1 cellular context compared by ENCODE assay signal in the genomic region with DNA sequence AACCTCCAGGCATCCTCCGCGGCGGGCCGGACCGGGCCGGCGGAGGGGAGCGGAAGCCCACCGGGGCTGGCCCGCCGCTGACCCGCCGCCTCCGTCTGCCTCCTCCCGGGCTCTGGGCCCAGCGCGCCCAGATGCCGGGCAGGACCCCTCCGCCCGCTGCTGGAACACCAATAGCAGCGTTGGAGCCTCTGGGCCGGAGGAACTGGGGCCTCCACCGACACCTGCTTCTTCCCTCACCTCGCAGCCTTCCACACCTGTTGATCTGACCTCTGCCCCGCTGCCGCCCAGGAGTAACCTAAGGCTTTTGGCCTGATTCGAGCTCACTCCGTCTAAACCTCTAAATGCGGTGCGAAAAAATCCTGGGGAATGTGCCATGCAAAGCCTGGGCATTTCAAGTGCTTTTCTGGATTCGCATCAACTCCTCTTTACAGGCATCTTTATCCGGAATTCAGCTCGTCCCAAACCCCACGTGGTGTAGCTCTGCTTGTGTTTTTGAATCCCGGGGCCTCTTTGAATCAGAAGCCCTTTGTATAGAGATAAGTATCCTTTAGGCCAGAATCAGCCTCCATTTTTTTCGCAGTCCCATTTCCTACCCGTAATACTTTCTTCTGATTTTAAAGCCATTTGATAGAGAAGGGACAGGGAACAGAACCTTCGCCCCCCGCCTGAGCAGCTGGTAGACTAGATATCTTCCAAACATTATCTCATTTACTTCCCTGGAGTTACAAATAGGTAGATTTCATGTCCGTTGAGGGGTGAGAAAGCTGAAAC.
A peak's percentile ranks its signal among the peaks of the same experiment; 100 is the strongest.
TF ChIP-seq lines count a peak whose summit lies in the region.

No MANE protein-coding gene starts in this region.

TF ChIP-seq in HepG2, 621 proteins besides CTCF, POLR2A, EP300 and RAD21 (continued from another document and continues in another):
- TF ChIP-seq, protein P1, sequence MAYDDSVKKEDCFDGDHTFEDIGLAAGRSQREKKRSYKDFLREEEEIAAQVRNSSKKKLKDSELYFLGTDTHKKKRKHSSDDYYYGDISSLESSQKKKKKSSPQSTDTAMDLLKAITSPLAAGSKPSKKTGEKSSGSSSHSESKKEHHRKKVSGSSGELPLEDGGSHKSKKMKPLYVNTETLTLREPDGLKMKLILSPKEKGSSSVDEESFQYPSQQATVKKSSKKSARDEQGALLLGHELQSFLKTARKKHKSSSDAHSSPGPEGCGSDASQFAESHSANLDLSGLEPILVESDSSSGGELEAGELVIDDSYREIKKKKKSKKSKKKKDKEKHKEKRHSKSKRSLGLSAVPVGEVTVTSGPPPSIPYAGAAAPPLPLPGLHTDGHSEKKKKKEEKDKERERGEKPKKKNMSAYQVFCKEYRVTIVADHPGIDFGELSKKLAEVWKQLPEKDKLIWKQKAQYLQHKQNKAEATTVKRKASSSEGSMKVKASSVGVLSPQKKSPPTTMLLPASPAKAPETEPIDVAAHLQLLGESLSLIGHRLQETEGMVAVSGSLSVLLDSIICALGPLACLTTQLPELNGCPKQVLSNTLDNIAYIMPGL (CRISPR knock-in tag; IDR thresholded peaks at IDR 0.05; ENCODE audit: borderline replicate concordance in 1 of 2, low read depth in 1 of 2) = peak in 1 of 2 experiments; percentile 6; a peak in 1 of 4 replicates
- TF ChIP-seq CAMTA2 (CRISPR knock-in tag; IDR thresholded peaks at IDR 0.05; ENCODE audit: borderline replicate concordance) (no peak), ZNF451 (CRISPR knock-in tag; IDR thresholded peaks at IDR 0.05) (no peak), BHLHE40 (IDR thresholded peaks at IDR 0.05; ENCODE audit: low read length) (no peak), STAT5B (CRISPR knock-in tag; IDR thresholded peaks at IDR 0.05) (no peak), RBAK (CRISPR knock-in tag; IDR thresholded peaks at IDR 0.05) (no peak), ZNF737 (CRISPR knock-in tag; IDR thresholded peaks at IDR 0.05; ENCODE audit: borderline replicate concordance) (no peak), ZNF557 (CRISPR knock-in tag; IDR thresholded peaks at IDR 0.05) (no peak), HMG20B (CRISPR knock-in tag; conservative IDR thresholded peaks at IDR 0.05) (no peak), REL (CRISPR knock-in tag; conservative IDR thresholded peaks at IDR 0.05) (no peak), ZNF10 (CRISPR knock-in tag; IDR thresholded peaks at IDR 0.05; ENCODE audit: borderline replicate concordance, low read depth) (no peak), MIER2 (CRISPR knock-in tag; IDR thresholded peaks at IDR 0.05) (no peak), ZBTB7A (CRISPR knock-in tag; IDR thresholded peaks at IDR 0.05) (0 out of 2 replicates have a peak, but pooled peaks have one; percentile 6), REXO4 (CRISPR knock-in tag; IDR thresholded peaks at IDR 0.05; ENCODE audit: borderline replicate concordance) (no peak), GZF1 (CRISPR knock-in tag; IDR thresholded peaks at IDR 0.05) (0 out of 2 replicates have a peak, but pooled peaks have one; percentile 17), ZNF225 (CRISPR knock-in tag; IDR thresholded peaks at IDR 0.05) (no peak), ASH2L (IDR thresholded peaks at IDR 0.05; ENCODE audit: insufficient read length, low read depth, low read length) (peak; percentile 51), NCOA5 (CRISPR knock-in tag; IDR thresholded peaks at IDR 0.05) (no peak), HIVEP1 (CRISPR knock-in tag; IDR thresholded peaks at IDR 0.05) (no peak), ZNF382 (CRISPR knock-in tag; IDR thresholded peaks at IDR 0.05; ENCODE audit: borderline replicate concordance) (no peak), ZNF3 (CRISPR knock-in tag; IDR thresholded peaks at IDR 0.05) (no peak), ZNF33A (CRISPR knock-in tag; IDR thresholded peaks at IDR 0.05; ENCODE audit: borderline replicate concordance) (no peak), ZNF75D (CRISPR knock-in tag; IDR thresholded peaks at IDR 0.05; ENCODE audit: borderline replicate concordance) (no peak), MBNL3 (CRISPR knock-in tag; conservative IDR thresholded peaks at IDR 0.05) (no peak), U2AF1 (optimal IDR thresholded peaks at IDR 0.05; ENCODE audit: low read depth, low read length) (no peak), DNMT3B (CRISPR knock-in tag; conservative IDR thresholded peaks at IDR 0.05) (no peak), KLF9 (CRISPR knock-in tag; IDR thresholded peaks at IDR 0.05; ENCODE audit: low read depth) (no peak), ARNT (IDR thresholded peaks at IDR 0.05) (no peak), ZNF879 (CRISPR knock-in tag; IDR thresholded peaks at IDR 0.05) (no peak)
- TF ChIP-seq, protein P2, sequence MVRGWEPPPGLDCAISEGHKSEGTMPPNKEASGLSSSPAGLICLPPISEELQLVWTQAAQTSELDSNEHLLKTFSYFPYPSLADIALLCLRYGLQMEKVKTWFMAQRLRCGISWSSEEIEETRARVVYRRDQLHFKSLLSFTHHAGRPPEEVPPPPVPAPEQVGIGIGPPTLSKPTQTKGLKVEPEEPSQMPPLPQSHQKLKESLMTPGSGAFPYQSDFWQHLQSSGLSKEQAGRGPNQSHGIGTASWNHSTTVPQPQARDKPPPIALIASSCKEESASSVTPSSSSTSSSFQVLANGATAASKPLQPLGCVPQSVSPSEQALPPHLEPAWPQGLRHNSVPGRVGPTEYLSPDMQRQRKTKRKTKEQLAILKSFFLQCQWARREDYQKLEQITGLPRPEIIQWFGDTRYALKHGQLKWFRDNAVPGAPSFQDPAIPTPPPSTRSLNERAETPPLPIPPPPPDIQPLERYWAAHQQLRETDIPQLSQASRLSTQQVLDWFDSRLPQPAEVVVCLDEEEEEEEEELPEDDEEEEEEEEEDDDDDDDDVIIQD (CRISPR knock-in tag; IDR thresholded peaks at IDR 0.05; ENCODE audit: low read depth) = no peak
- TF ChIP-seq, protein P3, sequence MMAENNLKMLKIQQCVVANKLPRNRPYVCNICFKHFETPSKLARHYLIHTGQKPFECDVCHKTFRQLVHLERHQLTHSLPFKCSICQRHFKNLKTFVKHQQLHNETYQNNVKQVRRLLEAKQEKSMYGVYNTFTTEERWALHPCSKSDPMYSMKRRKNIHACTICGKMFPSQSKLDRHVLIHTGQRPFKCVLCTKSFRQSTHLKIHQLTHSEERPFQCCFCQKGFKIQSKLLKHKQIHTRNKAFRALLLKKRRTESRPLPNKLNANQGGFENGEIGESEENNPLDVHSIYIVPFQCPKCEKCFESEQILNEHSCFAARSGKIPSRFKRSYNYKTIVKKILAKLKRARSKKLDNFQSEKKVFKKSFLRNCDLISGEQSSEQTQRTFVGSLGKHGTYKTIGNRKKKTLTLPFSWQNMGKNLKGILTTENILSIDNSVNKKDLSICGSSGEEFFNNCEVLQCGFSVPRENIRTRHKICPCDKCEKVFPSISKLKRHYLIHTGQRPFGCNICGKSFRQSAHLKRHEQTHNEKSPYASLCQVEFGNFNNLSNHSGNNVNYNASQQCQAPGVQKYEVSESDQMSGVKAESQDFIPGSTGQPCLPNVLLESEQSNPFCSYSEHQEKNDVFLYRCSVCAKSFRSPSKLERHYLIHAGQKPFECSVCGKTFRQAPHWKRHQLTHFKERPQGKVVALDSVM (CRISPR knock-in tag; IDR thresholded peaks at IDR 0.05) = peak; percentile 82; the same call in 1 of the 2 replicates
- TF ChIP-seq, protein P4, sequence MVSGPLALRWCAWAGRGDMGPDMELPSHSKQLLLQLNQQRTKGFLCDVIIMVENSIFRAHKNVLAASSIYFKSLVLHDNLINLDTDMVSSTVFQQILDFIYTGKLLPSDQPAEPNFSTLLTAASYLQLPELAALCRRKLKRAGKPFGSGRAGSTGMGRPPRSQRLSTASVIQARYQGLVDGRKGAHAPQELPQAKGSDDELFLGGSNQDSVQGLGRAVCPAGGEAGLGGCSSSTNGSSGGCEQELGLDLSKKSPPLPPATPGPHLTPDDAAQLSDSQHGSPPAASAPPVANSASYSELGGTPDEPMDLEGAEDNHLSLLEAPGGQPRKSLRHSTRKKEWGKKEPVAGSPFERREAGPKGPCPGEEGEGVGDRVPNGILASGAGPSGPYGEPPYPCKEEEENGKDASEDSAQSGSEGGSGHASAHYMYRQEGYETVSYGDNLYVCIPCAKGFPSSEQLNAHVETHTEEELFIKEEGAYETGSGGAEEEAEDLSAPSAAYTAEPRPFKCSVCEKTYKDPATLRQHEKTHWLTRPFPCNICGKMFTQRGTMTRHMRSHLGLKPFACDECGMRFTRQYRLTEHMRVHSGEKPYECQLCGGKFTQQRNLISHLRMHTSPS (CRISPR knock-in tag; IDR thresholded peaks at IDR 0.05; ENCODE audit: low read depth) = no peak
- TF ChIP-seq, protein P5, sequence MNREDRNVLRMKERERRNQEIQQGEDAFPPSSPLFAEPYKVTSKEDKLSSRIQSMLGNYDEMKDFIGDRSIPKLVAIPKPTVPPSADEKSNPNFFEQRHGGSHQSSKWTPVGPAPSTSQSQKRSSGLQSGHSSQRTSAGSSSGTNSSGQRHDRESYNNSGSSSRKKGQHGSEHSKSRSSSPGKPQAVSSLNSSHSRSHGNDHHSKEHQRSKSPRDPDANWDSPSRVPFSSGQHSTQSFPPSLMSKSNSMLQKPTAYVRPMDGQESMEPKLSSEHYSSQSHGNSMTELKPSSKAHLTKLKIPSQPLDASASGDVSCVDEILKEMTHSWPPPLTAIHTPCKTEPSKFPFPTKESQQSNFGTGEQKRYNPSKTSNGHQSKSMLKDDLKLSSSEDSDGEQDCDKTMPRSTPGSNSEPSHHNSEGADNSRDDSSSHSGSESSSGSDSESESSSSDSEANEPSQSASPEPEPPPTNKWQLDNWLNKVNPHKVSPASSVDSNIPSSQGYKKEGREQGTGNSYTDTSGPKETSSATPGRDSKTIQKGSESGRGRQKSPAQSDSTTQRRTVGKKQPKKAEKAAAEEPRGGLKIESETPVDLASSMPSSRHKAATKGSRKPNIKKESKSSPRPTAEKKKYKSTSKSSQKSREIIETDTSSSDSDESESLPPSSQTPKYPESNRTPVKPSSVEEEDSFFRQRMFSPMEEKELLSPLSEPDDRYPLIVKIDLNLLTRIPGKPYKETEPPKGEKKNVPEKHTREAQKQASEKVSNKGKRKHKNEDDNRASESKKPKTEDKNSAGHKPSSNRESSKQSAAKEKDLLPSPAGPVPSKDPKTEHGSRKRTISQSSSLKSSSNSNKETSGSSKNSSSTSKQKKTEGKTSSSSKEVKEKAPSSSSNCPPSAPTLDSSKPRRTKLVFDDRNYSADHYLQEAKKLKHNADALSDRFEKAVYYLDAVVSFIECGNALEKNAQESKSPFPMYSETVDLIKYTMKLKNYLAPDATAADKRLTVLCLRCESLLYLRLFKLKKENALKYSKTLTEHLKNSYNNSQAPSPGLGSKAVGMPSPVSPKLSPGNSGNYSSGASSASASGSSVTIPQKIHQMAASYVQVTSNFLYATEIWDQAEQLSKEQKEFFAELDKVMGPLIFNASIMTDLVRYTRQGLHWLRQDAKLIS (CRISPR knock-in tag; IDR thresholded peaks at IDR 0.05) = 0 out of 2 replicates have a peak, but pooled peaks have one; percentile 46
- TF ChIP-seq, protein P6, sequence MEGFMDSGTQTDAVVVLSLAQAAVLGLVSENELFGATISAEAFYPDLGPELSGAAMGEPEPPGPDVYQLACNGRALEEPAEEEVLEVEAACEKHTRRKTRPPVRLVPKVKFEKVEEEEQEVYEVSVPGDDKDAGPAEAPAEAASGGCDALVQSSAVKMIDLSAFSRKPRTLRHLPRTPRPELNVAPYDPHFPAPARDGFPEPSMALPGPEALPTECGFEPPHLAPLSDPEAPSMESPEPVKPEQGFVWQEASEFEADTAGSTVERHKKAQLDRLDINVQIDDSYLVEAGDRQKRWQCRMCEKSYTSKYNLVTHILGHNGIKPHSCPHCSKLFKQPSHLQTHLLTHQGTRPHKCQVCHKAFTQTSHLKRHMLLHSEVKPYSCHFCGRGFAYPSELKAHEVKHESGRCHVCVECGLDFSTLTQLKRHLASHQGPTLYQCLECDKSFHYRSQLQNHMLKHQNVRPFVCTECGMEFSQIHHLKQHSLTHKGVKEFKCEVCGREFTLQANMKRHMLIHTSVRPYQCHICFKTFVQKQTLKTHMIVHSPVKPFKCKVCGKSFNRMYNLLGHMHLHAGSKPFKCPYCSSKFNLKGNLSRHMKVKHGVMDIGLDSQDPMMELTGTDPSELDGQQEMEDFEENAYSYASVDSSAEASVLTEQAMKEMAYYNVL (CRISPR knock-in tag; IDR thresholded peaks at IDR 0.05; ENCODE audit: borderline replicate concordance) = no peak
- TF ChIP-seq, protein P7, sequence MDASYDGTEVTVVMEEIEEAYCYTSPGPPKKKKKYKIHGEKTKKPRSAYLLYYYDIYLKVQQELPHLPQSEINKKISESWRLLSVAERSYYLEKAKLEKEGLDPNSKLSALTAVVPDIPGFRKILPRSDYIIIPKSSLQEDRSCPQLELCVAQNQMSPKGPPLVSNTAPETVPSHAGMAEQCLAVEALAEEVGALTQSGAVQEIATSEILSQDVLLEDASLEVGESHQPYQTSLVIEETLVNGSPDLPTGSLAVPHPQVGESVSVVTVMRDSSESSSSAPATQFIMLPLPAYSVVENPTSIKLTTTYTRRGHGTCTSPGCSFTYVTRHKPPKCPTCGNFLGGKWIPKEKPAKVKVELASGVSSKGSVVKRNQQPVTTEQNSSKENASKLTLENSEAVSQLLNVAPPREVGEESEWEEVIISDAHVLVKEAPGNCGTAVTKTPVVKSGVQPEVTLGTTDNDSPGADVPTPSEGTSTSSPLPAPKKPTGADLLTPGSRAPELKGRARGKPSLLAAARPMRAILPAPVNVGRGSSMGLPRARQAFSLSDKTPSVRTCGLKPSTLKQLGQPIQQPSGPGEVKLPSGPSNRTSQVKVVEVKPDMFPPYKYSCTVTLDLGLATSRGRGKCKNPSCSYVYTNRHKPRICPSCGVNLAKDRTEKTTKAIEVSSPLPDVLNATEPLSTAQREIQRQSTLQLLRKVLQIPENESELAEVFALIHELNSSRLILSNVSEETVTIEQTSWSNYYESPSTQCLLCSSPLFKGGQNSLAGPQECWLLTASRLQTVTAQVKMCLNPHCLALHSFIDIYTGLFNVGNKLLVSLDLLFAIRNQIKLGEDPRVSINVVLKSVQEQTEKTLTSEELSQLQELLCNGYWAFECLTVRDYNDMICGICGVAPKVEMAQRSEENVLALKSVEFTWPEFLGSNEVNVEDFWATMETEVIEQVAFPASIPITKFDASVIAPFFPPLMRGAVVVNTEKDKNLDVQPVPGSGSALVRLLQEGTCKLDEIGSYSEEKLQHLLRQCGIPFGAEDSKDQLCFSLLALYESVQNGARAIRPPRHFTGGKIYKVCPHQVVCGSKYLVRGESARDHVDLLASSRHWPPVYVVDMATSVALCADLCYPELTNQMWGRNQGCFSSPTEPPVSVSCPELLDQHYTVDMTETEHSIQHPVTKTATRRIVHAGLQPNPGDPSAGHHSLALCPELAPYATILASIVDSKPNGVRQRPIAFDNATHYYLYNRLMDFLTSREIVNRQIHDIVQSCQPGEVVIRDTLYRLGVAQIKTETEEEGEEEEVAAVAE (CRISPR knock-in tag; IDR thresholded peaks at IDR 0.05; ENCODE audit: borderline replicate concordance) = no peak
- TF ChIP-seq, protein P8, sequence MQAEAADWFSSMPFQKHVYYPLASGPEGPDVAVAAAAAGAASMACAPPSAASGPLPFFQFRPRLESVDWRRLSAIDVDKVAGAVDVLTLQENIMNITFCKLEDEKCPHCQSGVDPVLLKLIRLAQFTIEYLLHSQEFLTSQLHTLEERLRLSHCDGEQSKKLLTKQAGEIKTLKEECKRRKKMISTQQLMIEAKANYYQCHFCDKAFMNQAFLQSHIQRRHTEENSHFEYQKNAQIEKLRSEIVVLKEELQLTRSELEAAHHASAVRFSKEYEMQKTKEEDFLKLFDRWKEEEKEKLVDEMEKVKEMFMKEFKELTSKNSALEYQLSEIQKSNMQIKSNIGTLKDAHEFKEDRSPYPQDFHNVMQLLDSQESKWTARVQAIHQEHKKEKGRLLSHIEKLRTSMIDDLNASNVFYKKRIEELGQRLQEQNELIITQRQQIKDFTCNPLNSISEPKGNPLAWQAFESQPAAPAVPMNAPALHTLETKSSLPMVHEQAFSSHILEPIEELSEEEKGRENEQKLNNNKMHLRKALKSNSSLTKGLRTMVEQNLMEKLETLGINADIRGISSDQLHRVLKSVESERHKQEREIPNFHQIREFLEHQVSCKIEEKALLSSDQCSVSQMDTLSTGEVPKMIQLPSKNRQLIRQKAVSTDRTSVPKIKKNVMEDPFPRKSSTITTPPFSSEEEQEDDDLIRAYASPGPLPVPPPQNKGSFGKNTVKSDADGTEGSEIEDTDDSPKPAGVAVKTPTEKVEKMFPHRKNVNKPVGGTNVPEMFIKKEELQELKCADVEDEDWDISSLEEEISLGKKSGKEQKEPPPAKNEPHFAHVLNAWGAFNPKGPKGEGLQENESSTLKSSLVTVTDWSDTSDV (CRISPR knock-in tag; IDR thresholded peaks at IDR 0.05) = no peak; the same call in 1 of the 2 replicates
